8 cellular contexts compared by ENCODE assay signal in the genomic region with DNA sequence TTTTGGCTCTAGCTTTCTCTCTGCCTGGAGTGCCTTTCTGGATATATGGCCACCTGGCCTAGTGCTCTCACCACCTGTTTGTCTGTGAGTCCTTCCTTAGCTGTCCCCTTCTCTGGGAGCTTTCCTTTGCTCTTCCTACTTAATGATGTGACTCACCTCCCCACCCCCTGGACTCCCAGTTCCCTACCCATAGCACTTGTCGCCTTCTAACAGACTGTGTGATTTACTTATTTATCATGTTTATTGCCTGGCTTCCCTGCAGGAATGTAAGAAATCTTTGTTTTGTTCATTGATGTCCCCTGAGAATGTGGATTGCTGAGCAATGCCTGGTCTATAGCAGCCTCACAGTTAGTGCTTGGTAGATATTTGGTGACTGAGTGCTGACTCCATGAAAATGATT. TPM values are rescaled to one million over a fixed set of nuclear protein-coding genes. Genes with fewer than 3 reads are reported as not detected.
DNase-seq lines count a peak whose midpoint lies in the region; ATAC-seq and TF ChIP-seq lines count a peak whose summit lies in the region.

No MANE protein-coding gene starts in this region.

- H2AFZ ChIP-seq in OCI-LY3 (ENCODE audit: low read depth, low read length) (no peak overlapping the region), osteoblast (ENCODE audit: low read length) (no peak overlapping the region)

- H3K4me3 ChIP-seq in OCI-LY3 (ENCODE audit: low read length) (no peak overlapping the region), esophagus muscularis mucosa (peak overlapping the region in 3 of 4 donors; percentile 1 to 21 (median 3)), osteoblast (ENCODE audit: insufficient read depth, low read length) (no peak overlapping the region)

- H3K4me2 ChIP-seq in OCI-LY3 (ENCODE audit: low read length) (peak overlapping the region; percentile 25), osteoblast (ENCODE audit: insufficient read depth, low read length) (no peak overlapping the region)

- H3K9ac ChIP-seq in OCI-LY3 (ENCODE audit: low read length): no peak overlapping the region

- H3K27ac ChIP-seq in OCI-LY3 (ENCODE audit: low read length) (no peak overlapping the region), esophagus muscularis mucosa (replicated peaks in 1 of 4) (peak overlapping the region; percentile 49 to 63 (median 59)), osteoblast (ENCODE audit: low read depth, low read length) (peak overlapping the region; percentile 46)

- DNase-seq in Caki2 (ENCODE audit: low read depth) (peak; percentile 89), esophagus muscularis mucosa (ENCODE audit: extremely low spot score) (no peak), osteoblast (ENCODE audit: insufficient read length, low spot score, missing footprints) (peak; percentile 83), NCI-H510A treated with DMSO at 0.1 percent for 48 hours (lab: John Stamatoyannopoulos, UW) (no peak)

- 24% methylated on average over 1 of the region's 1 CpG for WGBS in esophagus muscularis mucosa

- intact Hi-C loops in esophagus muscularis mucosa (cut with DNase I): no loop called here

- H3K36me3 ChIP-seq in OCI-LY3 (replicated peaks; ENCODE audit: low read depth, low read length) (peaks cover 7% of the 10 kb centered on the region), esophagus muscularis mucosa (no peaks in the 10 kb centered on the region), osteoblast (ENCODE audit: insufficient read depth, low read length) (peaks cover 2% of the 10 kb centered on the region)

- H3K27me3 ChIP-seq in OCI-LY3 (ENCODE audit: low read depth, low read length) (no peaks in the 10 kb centered on the region), esophagus muscularis mucosa (no peaks in the 10 kb centered on the region), osteoblast (ENCODE audit: insufficient read depth, low read length) (no peaks in the 10 kb centered on the region)

- TF ChIP-seq CTCF in OCI-LY3 (IDR thresholded peaks at IDR 0.05; ENCODE audit: low read depth, low read length): no peak
- TF ChIP-seq CTCF in esophagus muscularis mucosa (IDR thresholded peaks at IDR 0.05): no peak
- no peak for TF ChIP-seq CTCF in osteoblast (IDR thresholded peaks at IDR 0.05; ENCODE audit: extremely low read depth, low read depth, low read length)

- H3K4me1 ChIP-seq in OCI-LY3 (ENCODE audit: low read length) (peaks cover 41% of the 10 kb centered on the region), esophagus muscularis mucosa (peaks cover 99 to 100% (median 100%) of the 10 kb centered on the region in 4 donors), osteoblast (ENCODE audit: insufficient read depth, low read length) (peaks cover 50% of the 10 kb centered on the region)

- H4K20me1 ChIP-seq in OCI-LY3 (ENCODE audit: insufficient read depth, low read length) (peaks cover 73% of the 10 kb centered on the region), osteoblast (ENCODE audit: insufficient read depth, low read length) (peaks cover 83% of the 10 kb centered on the region)

- no peak for TF ChIP-seq EP300 in esophagus muscularis mucosa (IDR thresholded peaks at IDR 0.05)

- no peaks in the 10 kb centered on the region for H3K9me3 ChIP-seq in OCI-LY3 (ENCODE audit: insufficient read depth, low read length)
- no peaks in the 10 kb centered on the region for H3K9me3 ChIP-seq in esophagus muscularis mucosa
- no peaks in the 10 kb centered on the region for H3K9me3 ChIP-seq in osteoblast (ENCODE audit: low read depth, low read length)

- in situ Hi-C loops in Caki2 (cut with HindIII; ENCODE audit: low pct_unique_long_range_greater_than_20kb, low sequenced_read_pairs): no loop called here

- no peak for TF ChIP-seq POLR2A in esophagus muscularis mucosa (IDR thresholded peaks at IDR 0.05; ENCODE audit: low read depth)

- H3K79me2 ChIP-seq in OCI-LY3 (ENCODE audit: low read length) (peaks cover 78% of the 10 kb centered on the region), osteoblast (ENCODE audit: insufficient read depth, low read length) (peaks cover 98% of the 10 kb centered on the region)

- ATAC-seq in GM21423 (IDR thresholded peaks at IDR 0.05; ENCODE audit: unreplicated experiment) (no peak), HG02870 (IDR thresholded peaks at IDR 0.05; ENCODE audit: unreplicated experiment) (no peak), GM18517 (IDR thresholded peaks at IDR 0.05; ENCODE audit: unreplicated experiment) (no peak)

RNA-seq across cellular contexts. Expression of a gene that starts 18.9 kb away (rescaled TPM):
- total RNA-seq in Caki2 (2014; rRNA removed; shearing (Covaris generic); ENCODE audit: low replicate concordance): 98.4 and 132 TPM in 2 replicates
- total RNA-seq in esophagus muscularis mucosa (100 to 1,000 TPM; 253 to 402 (median 311) TPM), osteoblast (200 and 204 TPM in 2 replicates)

Comparison
In these comparisons a context has a peak if more than half of its experiments do, and no peak if none do; other contexts are left out.
1. DNase-seq: peak in Caki2 (single experiment) and osteoblast (single experiment); none in esophagus muscularis mucosa (single experiment) and NCI-H510A treated with DMSO at 0.1 percent for 48 hours (single experiment).
2. H3K4me3 ChIP-seq: peak in esophagus muscularis mucosa (3 of 4); none in OCI-LY3 (single experiment) and osteoblast (single experiment).